In genomic region chr6:169918954-169919549, GRCh38 we compare ENCODE assay signal across 1 cellular context.
TF ChIP-seq lines count a peak whose summit lies in the region.

No MANE protein-coding gene starts in this region.

TF ChIP-seq in HepG2, 621 proteins besides CTCF, POLR2A, EP300 and RAD21 (continued from another document):
- no peak for TF ChIP-seq HOMEZ (CRISPR knock-in tag; IDR thresholded peaks at IDR 0.05; ENCODE audit: low read depth)
- TF ChIP-seq MLLT10 (CRISPR knock-in tag; IDR thresholded peaks at IDR 0.05), result no peak
- TF ChIP-seq ZBTB38 (CRISPR knock-in tag; IDR thresholded peaks at IDR 0.05), result peak; percentile 56; the same call in 1 of the 2 replicates
- TF ChIP-seq ZNF263 (CRISPR knock-in tag; IDR thresholded peaks at IDR 0.05), result peak; percentile 93
- peak; percentile 36; the same call in 1 of the 2 replicates for TF ChIP-seq ZBTB33 (CRISPR knock-in tag; IDR thresholded peaks at IDR 0.05)
- TF ChIP-seq JUNB (CRISPR knock-in tag; IDR thresholded peaks at IDR 0.05; ENCODE audit: borderline replicate concordance), result 0 out of 2 replicates have a peak, but pooled peaks have one; percentile 70
- TF ChIP-seq HNF1A (IDR thresholded peaks at IDR 0.05; ENCODE audit: low read depth), result no peak
- no peak for TF ChIP-seq HNF1A (CRISPR knock-in tag; IDR thresholded peaks at IDR 0.05; ENCODE audit: borderline replicate concordance)
- no peak for TF ChIP-seq GPBP1L1 (CRISPR knock-in tag; IDR thresholded peaks at IDR 0.05)
- no peak for TF ChIP-seq ZNF704 (CRISPR knock-in tag; IDR thresholded peaks at IDR 0.05; ENCODE audit: borderline replicate concordance)
- no peak for TF ChIP-seq SNAPC2 (CRISPR knock-in tag; IDR thresholded peaks at IDR 0.05)
- TF ChIP-seq ZNF354B (CRISPR knock-in tag; IDR thresholded peaks at IDR 0.05), result no peak
- 0 out of 2 replicates have a peak, but pooled peaks have one; percentile 41 for TF ChIP-seq ZNF672 (CRISPR knock-in tag; IDR thresholded peaks at IDR 0.05)
- no peak for TF ChIP-seq THAP8 (CRISPR knock-in tag; IDR thresholded peaks at IDR 0.05; ENCODE audit: borderline replicate concordance)
TF ChIP-seq in HepG2: peak in this region for 11.
